ENCODE assay signal across 8 cellular contexts in the genomic region with DNA sequence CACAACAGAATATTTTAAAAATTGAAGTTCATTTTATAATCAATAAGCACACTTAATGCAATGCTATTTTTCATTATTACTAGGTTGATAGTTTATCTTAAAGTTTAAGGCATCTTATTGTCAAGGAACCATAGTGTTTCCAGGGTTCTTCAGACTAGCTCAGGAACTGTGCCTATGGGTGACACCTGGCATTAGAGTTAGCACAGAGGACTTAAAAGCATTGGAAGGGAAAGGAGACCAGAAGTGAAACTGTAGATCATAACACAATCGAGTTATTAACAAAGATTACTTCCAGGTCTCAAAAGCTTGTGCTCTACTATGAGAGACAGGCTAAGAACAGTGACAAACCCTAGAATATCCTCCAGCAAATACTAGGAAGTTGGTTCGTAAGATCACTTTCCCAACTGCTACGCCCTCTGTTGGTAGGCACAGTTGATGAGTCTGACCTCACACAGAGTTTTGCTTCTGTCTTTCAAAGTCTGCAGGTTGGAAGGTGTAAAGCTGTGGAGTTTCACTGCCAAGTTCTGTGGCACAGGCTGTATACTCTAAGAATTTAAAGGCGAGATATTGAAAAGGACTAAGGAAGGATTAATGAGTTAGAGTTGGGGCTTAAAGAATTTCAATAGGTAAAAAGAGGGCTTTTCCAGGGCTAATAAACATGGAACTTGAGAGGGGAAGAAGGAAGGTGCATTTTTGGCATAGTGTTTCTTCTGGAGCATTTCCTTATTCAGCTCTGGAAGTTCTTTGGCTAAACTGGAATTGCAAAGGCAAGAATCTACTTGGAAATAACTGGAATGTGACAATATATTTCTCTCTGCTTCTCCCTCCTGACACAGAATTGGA.
DNase-seq lines count a peak whose midpoint lies in the region; ATAC-seq and TF ChIP-seq lines count a peak whose summit lies in the region.

No MANE protein-coding gene starts in this region.

- H3K9me3 ChIP-seq in liver (ENCODE audit: control insufficient read depth in 4 of 4, low read length in 3 of 4) (no peaks in the 10 kb centered on the region), aorta (ENCODE audit: control insufficient read depth, low read length) (no peaks in the 10 kb centered on the region)

- TF ChIP-seq RAD21 in liver (IDR thresholded peaks at IDR 0.05): peak; percentile 79 to 94

- H3K27me3 ChIP-seq in liver (ENCODE audit: control insufficient read depth in 4 of 4, insufficient read depth in 4 of 4, low read length in 3 of 4) (peaks cover 0 to 2% (median 0%) of the 10 kb centered on the region in 4 donors), aorta (ENCODE audit: control insufficient read depth in 1 of 2, insufficient read depth in 2 of 2, low read length in 1 of 2) (no peaks in the 10 kb centered on the region)

- no peak overlapping the region for H3K4me3 ChIP-seq in choroid plexus epithelial cell (ENCODE audit: low read depth, low read length)
- H3K4me3 ChIP-seq in liver (ENCODE audit: low read depth in 1 of 3, low read length in 3 of 3): no peak overlapping the region
- no peak overlapping the region for H3K4me3 ChIP-seq in aorta (ENCODE audit: low read length in 2 of 2)

- 23% methylated on average over 4 of the region's 4 CpGs for WGBS in liver
- WGBS in aorta, 2 donors: 35 to 44% methylated on average over 4 of the region's 4 CpGs

- TF ChIP-seq CTCF in choroid plexus epithelial cell (conservative IDR thresholded peaks at IDR 0.05; ENCODE audit: low read depth, low read length): peak; percentile 96
- peak; percentile 68 for TF ChIP-seq CTCF in liver (IDR thresholded peaks at IDR 0.05; ENCODE audit: low read depth, low read length, missing input control)

- intact Hi-C loops in aorta (cut with DNase I): loop anchor here in 1 of 2 donors (5.0 to 10.0 kb wide), 2 partner anchors 60 to 528 kb away; no protein-coding TSS in a partner anchor

- no peak overlapping the region for H3K9ac ChIP-seq in liver (ENCODE audit: low read depth in 1 of 2, low read length in 2 of 2)

- no peaks in the 10 kb centered on the region for H3K36me3 ChIP-seq in liver (ENCODE audit: control insufficient read depth in 4 of 4, insufficient read depth in 3 of 4, low read depth in 1 of 4, low read length in 3 of 4)
- no peaks in the 10 kb centered on the region for H3K36me3 ChIP-seq in aorta (ENCODE audit: control insufficient read depth in 1 of 2, insufficient read depth in 2 of 2, low read length in 1 of 2)

- H3K4me1 ChIP-seq in liver (ENCODE audit: control insufficient read depth in 4 of 4, insufficient read depth in 4 of 4, low read length in 3 of 4) (no peaks in the 10 kb centered on the region), aorta (ENCODE audit: control insufficient read depth in 1 of 2, insufficient read depth in 2 of 2, low read length in 2 of 2) (peaks cover 0 to 3% of the 10 kb centered on the region in 2 donors)

- H3K27ac ChIP-seq in liver (ENCODE audit: low read depth in 1 of 2, low read length in 2 of 2) (no peak overlapping the region), aorta (ENCODE audit: low read depth in 1 of 2, low read length in 2 of 2) (peak overlapping the region in 1 of 2 donors; percentile 44)

- DNase-seq in activated CD4-positive, alpha-beta T cell treated with anti-CD3 and anti-CD28 coated beads for 48 hours: peak; percentile 28
- DNase-seq in activated CD4-positive, alpha-beta T cell treated with anti-CD3 and anti-CD28 coated beads, Interleukin-2, amount 50 U/mL, for 1 hour: no peak
- DNase-seq in HuH-7.5 (ENCODE audit: low spot score) (peak; percentile 22), OCI-M2 (lab: John Stamatoyannopoulos, UW; ENCODE audit: unreplicated experiment) (peak; percentile 4), choroid plexus epithelial cell (ENCODE audit: low read depth) (peak; percentile 88), aorta (peak in 1 of 2 donors; percentile 65)

- ATAC-seq in GM21576 (IDR thresholded peaks at IDR 0.05; ENCODE audit: unreplicated experiment) (peak; percentile 87), aorta (ENCODE audit: low FRiP score) (peak; percentile 80)

TF ChIP-seq in liver, 16 proteins besides CTCF, POLR2A, EP300 and RAD21:
- TF ChIP-seq, protein P1, sequence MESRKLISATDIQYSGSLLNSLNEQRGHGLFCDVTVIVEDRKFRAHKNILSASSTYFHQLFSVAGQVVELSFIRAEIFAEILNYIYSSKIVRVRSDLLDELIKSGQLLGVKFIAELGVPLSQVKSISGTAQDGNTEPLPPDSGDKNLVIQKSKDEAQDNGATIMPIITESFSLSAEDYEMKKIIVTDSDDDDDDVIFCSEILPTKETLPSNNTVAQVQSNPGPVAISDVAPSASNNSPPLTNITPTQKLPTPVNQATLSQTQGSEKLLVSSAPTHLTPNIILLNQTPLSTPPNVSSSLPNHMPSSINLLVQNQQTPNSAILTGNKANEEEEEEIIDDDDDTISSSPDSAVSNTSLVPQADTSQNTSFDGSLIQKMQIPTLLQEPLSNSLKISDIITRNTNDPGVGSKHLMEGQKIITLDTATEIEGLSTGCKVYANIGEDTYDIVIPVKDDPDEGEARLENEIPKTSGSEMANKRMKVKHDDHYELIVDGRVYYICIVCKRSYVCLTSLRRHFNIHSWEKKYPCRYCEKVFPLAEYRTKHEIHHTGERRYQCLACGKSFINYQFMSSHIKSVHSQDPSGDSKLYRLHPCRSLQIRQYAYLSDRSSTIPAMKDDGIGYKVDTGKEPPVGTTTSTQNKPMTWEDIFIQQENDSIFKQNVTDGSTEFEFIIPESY (IDR thresholded peaks at IDR 0.05): no peak
- TF ChIP-seq FOXA2 (IDR thresholded peaks at IDR 0.05) (no peak), JUND (IDR thresholded peaks at IDR 0.05) (no peak), SP1 (IDR thresholded peaks at IDR 0.05) (no peak), HNF4G (IDR thresholded peaks at IDR 0.05) (no peak), TAF1 (conservative IDR thresholded peaks at IDR 0.05) (no peak)
- TF ChIP-seq, protein P2, sequence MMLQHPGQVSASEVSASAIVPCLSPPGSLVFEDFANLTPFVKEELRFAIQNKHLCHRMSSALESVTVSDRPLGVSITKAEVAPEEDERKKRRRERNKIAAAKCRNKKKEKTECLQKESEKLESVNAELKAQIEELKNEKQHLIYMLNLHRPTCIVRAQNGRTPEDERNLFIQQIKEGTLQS (IDR thresholded peaks at IDR 0.05): no peak
- TF ChIP-seq, protein P3, sequence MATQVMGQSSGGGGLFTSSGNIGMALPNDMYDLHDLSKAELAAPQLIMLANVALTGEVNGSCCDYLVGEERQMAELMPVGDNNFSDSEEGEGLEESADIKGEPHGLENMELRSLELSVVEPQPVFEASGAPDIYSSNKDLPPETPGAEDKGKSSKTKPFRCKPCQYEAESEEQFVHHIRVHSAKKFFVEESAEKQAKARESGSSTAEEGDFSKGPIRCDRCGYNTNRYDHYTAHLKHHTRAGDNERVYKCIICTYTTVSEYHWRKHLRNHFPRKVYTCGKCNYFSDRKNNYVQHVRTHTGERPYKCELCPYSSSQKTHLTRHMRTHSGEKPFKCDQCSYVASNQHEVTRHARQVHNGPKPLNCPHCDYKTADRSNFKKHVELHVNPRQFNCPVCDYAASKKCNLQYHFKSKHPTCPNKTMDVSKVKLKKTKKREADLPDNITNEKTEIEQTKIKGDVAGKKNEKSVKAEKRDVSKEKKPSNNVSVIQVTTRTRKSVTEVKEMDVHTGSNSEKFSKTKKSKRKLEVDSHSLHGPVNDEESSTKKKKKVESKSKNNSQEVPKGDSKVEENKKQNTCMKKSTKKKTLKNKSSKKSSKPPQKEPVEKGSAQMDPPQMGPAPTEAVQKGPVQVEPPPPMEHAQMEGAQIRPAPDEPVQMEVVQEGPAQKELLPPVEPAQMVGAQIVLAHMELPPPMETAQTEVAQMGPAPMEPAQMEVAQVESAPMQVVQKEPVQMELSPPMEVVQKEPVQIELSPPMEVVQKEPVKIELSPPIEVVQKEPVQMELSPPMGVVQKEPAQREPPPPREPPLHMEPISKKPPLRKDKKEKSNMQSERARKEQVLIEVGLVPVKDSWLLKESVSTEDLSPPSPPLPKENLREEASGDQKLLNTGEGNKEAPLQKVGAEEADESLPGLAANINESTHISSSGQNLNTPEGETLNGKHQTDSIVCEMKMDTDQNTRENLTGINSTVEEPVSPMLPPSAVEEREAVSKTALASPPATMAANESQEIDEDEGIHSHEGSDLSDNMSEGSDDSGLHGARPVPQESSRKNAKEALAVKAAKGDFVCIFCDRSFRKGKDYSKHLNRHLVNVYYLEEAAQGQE (IDR thresholded peaks at IDR 0.05): no peak
